25 cellular contexts compared by ENCODE assay signal in the genomic region with DNA sequence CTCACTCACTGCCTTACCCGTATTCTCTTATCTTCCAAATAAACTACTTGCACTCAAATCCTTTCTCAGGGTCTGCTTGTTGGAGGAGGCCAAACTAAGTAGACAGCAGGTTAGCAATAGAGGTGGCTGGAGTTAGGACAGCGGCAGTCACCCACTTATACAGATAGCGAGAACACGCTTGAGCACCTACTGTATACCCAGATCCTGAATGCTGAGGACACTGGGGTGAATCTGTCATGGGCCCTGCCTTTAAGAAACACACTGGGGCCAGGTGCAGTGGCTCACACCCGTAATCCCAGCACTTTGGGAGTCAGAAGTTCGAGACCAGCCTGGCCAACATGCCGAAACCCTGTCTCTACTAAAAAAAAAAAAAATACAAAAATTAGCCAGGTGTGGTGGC.
"Had no signal": no experiment of that assay in that cellular context is flagged by ENCODE, and none has a peak within 500 bp of the region (broad histone marks: within the 10 kb centered on the region; RNA-seq: fewer than 3 reads in every experiment).

No MANE protein-coding gene starts in this region.

- H3K4me2 ChIP-seq: smooth muscle cell had no signal

- H3K27ac Mint-ChIP-seq: activated naive CD8-positive, alpha-beta T cell; mesothelial cell of epicardium; stimulated activated memory B cell treated with anti-CD40 and anti-IgM and Interleukin-4, amounts not matched to agents 10 μg/mL and 1 μg/mL and 100 μg/mL, for 72 hours had no signal

- H3K36me3 Mint-ChIP-seq: activated naive CD8-positive, alpha-beta T cell; mesothelial cell of epicardium; stimulated activated memory B cell treated with anti-CD40 and anti-IgM and Interleukin-4, amounts not matched to agents 10 μg/mL and 1 μg/mL and 100 μg/mL, for 72 hours; type B pancreatic cell had no signal

- H3K27me3 ChIP-seq: adrenal gland, ascending aorta, brain microvascular endothelial cell, vagina had no signal

- H3K36me3 ChIP-seq: adrenal gland, ascending aorta, brain microvascular endothelial cell, left ventricle myocardium inferior, vagina, WERI-Rb-1 had no signal

- H3K4me3 Mint-ChIP-seq: activated naive CD8-positive, alpha-beta T cell; mesothelial cell of epicardium; stimulated activated memory B cell treated with anti-CD40 and anti-IgM and Interleukin-4, amounts not matched to agents 10 μg/mL and 1 μg/mL and 100 μg/mL, for 72 hours had no signal

- H3K4me1 ChIP-seq: adrenal gland, ascending aorta, foreskin keratinocyte had no signal

- ATAC-seq: foreskin keratinocyte; sciatic nerve; stimulated activated memory B cell treated with anti-CD40 and anti-IgM and Interleukin-4, amounts not matched to agents 10 μg/mL and 1 μg/mL and 100 μg/mL, for 72 hours had no signal

- H3K9me3 Mint-ChIP-seq: type B pancreatic cell had no signal

- H3K27ac ChIP-seq: adrenal gland, ascending aorta, brain microvascular endothelial cell, foreskin keratinocyte, left ventricle myocardium inferior, parathyroid adenoma, vagina, WERI-Rb-1 had no signal

- H3K9me3 ChIP-seq: adrenal gland, ascending aorta, vagina had no signal

- DNase-seq: activated CD4-positive, alpha-beta T cell treated with anti-CD3 and anti-CD28 coated beads for 1 hour; activated CD4-positive, alpha-beta T cell treated with anti-CD3 and anti-CD28 coated beads, Interleukin-2, amount 50 U/mL, for 1 hour; activated naive CD4-positive, alpha-beta T cell; activated T-cell treated with anti-CD3 and anti-CD28 coated beads, Interleukin-2, amount 50 U/mL, for 1 hour; adrenal gland; brain microvascular endothelial cell; caudate nucleus; dermis blood vessel endothelial cell; effector CD8-positive, alpha-beta T cell; foreskin keratinocyte; hippocampal formation; left ventricle myocardium inferior; mammary epithelial cell; nucleus accumbens; stimulated activated CD4-positive, alpha-beta T cell treated with anti-CD3 and anti-CD28 coated beads, Interleukin-15, amount 100 ng/mL, for 24 hours; WERI-Rb-1 had no signal

- H3K4me3 ChIP-seq: adrenal gland, ascending aorta, left ventricle myocardium inferior, smooth muscle cell, vagina had no signal

- H3K4me1 Mint-ChIP-seq: stimulated activated memory B cell treated with anti-CD40 and anti-IgM and Interleukin-4, amounts not matched to agents 10 μg/mL and 1 μg/mL and 100 μg/mL, for 72 hours had no signal

- H2AFZ ChIP-seq: parathyroid adenoma had no signal

- H3K79me2 ChIP-seq: parathyroid adenoma had no signal

- H3K9ac ChIP-seq: parathyroid adenoma had no signal
